13 cellular contexts compared by ENCODE assay signal in genomic region chr3:197912770-197913476, GRCh38. TPM values are rescaled to one million over a fixed set of nuclear protein-coding genes. Genes with fewer than 3 reads are reported as not detected.
DNase-seq lines count a peak whose midpoint lies in the region; ATAC-seq and TF ChIP-seq lines count a peak whose summit lies in the region.
"Had no signal": no experiment of that assay in that cellular context is flagged by ENCODE, and none has a peak within 500 bp of the region (broad histone marks: within the 10 kb centered on the region; RNA-seq: fewer than 3 reads in every experiment).

No MANE protein-coding gene starts in this region.

- H3K4me1 ChIP-seq in right atrium auricular region (no peaks in the 10 kb centered on the region), adrenal gland (replicated peaks in 1 of 2) (peaks cover 0 to 7% of the 10 kb centered on the region in 2 donors)

- no peaks in the 10 kb centered on the region for H3K9me3 ChIP-seq in right atrium auricular region
- no peaks in the 10 kb centered on the region for H3K9me3 ChIP-seq in adrenal gland (replicated peaks in 1 of 3)

- H3K36me3 Mint-ChIP-seq in stimulated activated naive CD8-positive, alpha-beta T cell treated with anti-CD3 and anti-CD28 coated beads, Interleukin-15, Interleukin-2, amounts not matched to agents 100 ng/mL and 50 ng/mL, for 24 hours (ENCODE audit: low read depth) = no peaks in the 10 kb centered on the region

- no peaks in the 10 kb centered on the region for H3K9me3 Mint-ChIP-seq in stimulated activated naive CD8-positive, alpha-beta T cell treated with anti-CD3 and anti-CD28 coated beads, Interleukin-15, Interleukin-2, amounts not matched to agents 100 ng/mL and 50 ng/mL, for 24 hours

- TF ChIP-seq POLR2A in adrenal gland (IDR thresholded peaks at IDR 0.05) = peak in 1 of 2 donors; percentile 58

- intact Hi-C loops in Right ventricle myocardium inferior (cut with DNase I) = no loop called here
- intact Hi-C loops in adrenal gland (cut with DNase I) = no loop called here
- intact Hi-C loops in left cardiac atrium (cut with DNase I) = no loop called here

- H3K4me1 Mint-ChIP-seq in stimulated activated naive CD8-positive, alpha-beta T cell treated with anti-CD3 and anti-CD28 coated beads, Interleukin-15, Interleukin-2, amounts not matched to agents 100 ng/mL and 50 ng/mL, for 24 hours (ENCODE audit: low read depth) = no peaks in the 10 kb centered on the region

- no peaks in the 10 kb centered on the region for H3K27me3 Mint-ChIP-seq in stimulated activated naive CD8-positive, alpha-beta T cell treated with anti-CD3 and anti-CD28 coated beads, Interleukin-15, Interleukin-2, amounts not matched to agents 100 ng/mL and 50 ng/mL, for 24 hours

- H3K36me3 ChIP-seq in right atrium auricular region (no peaks in the 10 kb centered on the region), adrenal gland (replicated peaks in 1 of 2) (no peaks in the 10 kb centered on the region)

- ATAC-seq in Right ventricle myocardium inferior (peak; percentile 48), left cardiac atrium (peak; percentile 80 to 81), GM18867 (IDR thresholded peaks at IDR 0.05; ENCODE audit: unreplicated experiment) (no peak), GM21529 (IDR thresholded peaks at IDR 0.05; ENCODE audit: unreplicated experiment) (no peak)
- ATAC-seq: SK-N-SH treated with all-trans-retinoic acid at 6 μM for 48 hours had no signal

- H3K27ac Mint-ChIP-seq in stimulated activated naive CD8-positive, alpha-beta T cell treated with anti-CD3 and anti-CD28 coated beads, Interleukin-15, Interleukin-2, amounts not matched to agents 100 ng/mL and 50 ng/mL, for 24 hours = no peak overlapping the region

- TF ChIP-seq CTCF in right atrium auricular region (IDR thresholded peaks at IDR 0.05) (no peak), adrenal gland (IDR thresholded peaks at IDR 0.05) (no peak)

- H3K4me3 Mint-ChIP-seq in stimulated activated naive CD8-positive, alpha-beta T cell treated with anti-CD3 and anti-CD28 coated beads, Interleukin-15, Interleukin-2, amounts not matched to agents 100 ng/mL and 50 ng/mL, for 24 hours = peak overlapping the region; percentile 59

- 45 to 52% (median 50%) methylated on average over 30 to 33 of the region's 33 CpGs for WGBS in adrenal gland, 4 donors

- DNase-seq in Right ventricle myocardium inferior (ENCODE audit: missing footprints) (no peak), right atrium auricular region (ENCODE audit: low spot score) (no peak), adrenal gland (peak; percentile 39 to 75 (median 71)), left cardiac atrium (peak; percentile 45), inferior parietal cortex (ENCODE audit: extremely low spot score) (no peak)
- DNase-seq: activated effector memory CD4-positive, alpha-beta T cell treated with Interleukin-2 at 50 U/mL for 16 hours; DMS 273 treated with DMSO at 0.1 percent for 48 hours; mammary epithelial cell; NCI-H2107 had no signal

- H3K4me3 ChIP-seq in right atrium auricular region = peak overlapping the region in 1 of 2 donors; percentile 31
- peak overlapping the region in 1 of 4 donors; percentile 51 for H3K4me3 ChIP-seq in adrenal gland

- no peak overlapping the region for H3K27ac ChIP-seq in right atrium auricular region
- peak overlapping the region; percentile 25 to 88 (median 63) for H3K27ac ChIP-seq in adrenal gland

- H3K27me3 ChIP-seq in right atrium auricular region = no peaks in the 10 kb centered on the region
- H3K27me3 ChIP-seq in adrenal gland = no peaks in the 10 kb centered on the region

RNA-seq across cellular contexts. Expression of gene RPL35A, which starts 37.1 kb away (rescaled TPM):
- total RNA-seq in Right ventricle myocardium inferior = 718 TPM
- 100 to 1,000 TPM; 415 to 477 TPM for total RNA-seq in right atrium auricular region
- 1,000 to 10,000 TPM in 4 of 8 donors, 100 to 1,000 TPM in 4; 564 to 1,096 (median 942) TPM for total RNA-seq in adrenal gland
- polyA plus RNA-seq in adrenal gland = 1,000 to 10,000 TPM in 2 of 3 donors, 100 to 1,000 TPM in 1; 944 to 1,561 (median 1,277) TPM
- total RNA-seq in left cardiac atrium = 100 to 1,000 TPM; 716 to 727 TPM

RNA-seq across cellular contexts. Expression of gene LMLN, which starts 47.1 kb away (rescaled TPM):
- total RNA-seq in Right ventricle myocardium inferior = 9.8 TPM
- 1 to 10 TPM; 3.5 to 3.9 TPM for total RNA-seq in right atrium auricular region
- total RNA-seq in adrenal gland = 10 to 100 TPM in 2 of 8 donors, 1 to 10 TPM in 6; 3.0 to 11.2 (median 7.2) TPM
- polyA plus RNA-seq in adrenal gland = 1 to 10 TPM; 3.3 to 6.7 (median 3.6) TPM
- total RNA-seq in left cardiac atrium = 1 to 10 TPM; 6.9 to 7.0 TPM

Comparison
In these comparisons a context has a peak if more than half of its experiments do, and no peak if none do; other contexts are left out.
1. DNase-seq: peak in adrenal gland (7 of 7) and left cardiac atrium (single experiment); none in Right ventricle myocardium inferior (single experiment), right atrium auricular region (single experiment) and inferior parietal cortex (single experiment).
2. ATAC-seq: peak in Right ventricle myocardium inferior (single experiment) and left cardiac atrium (2 of 2); none in GM18867 (single experiment) and GM21529 (single experiment).
3. H3K27ac ChIP-seq: peak in adrenal gland (5 of 5); none in right atrium auricular region (0 of 2).